In genomic region chr10:2925631-2926030, GRCh38 we compare ENCODE assay signal across 9 cellular contexts.
DNase-seq lines count a peak whose midpoint lies in the region; ATAC-seq lines count a peak whose summit lies in the region.
"Had no signal": no experiment of that assay in that cellular context is flagged by ENCODE, and none has a peak within 500 bp of the region (broad histone marks: within the 10 kb centered on the region; RNA-seq: fewer than 3 reads in every experiment).

No MANE protein-coding gene starts in this region.

- no peaks in the 10 kb centered on the region for H3K9me3 Mint-ChIP-seq in activated T-cell treated with anti-CD3 and anti-CD28 coated beads, Interleukin-2, amount 50 U/mL, for 24 hours

- peaks cover 9% of the 10 kb centered on the region for H3K4me1 Mint-ChIP-seq in activated T-cell treated with anti-CD3 and anti-CD28 coated beads, Interleukin-2, amount 50 U/mL, for 24 hours (ENCODE audit: low read depth)

- ATAC-seq in left colon (peak; percentile 26), GM19463 (IDR thresholded peaks at IDR 0.05; ENCODE audit: unreplicated experiment) (no peak), GM21423 (IDR thresholded peaks at IDR 0.05; ENCODE audit: unreplicated experiment) (no peak), GM18907 (IDR thresholded peaks at IDR 0.05; ENCODE audit: unreplicated experiment) (no peak)

- no peak overlapping the region for H3K27ac Mint-ChIP-seq in activated T-cell treated with anti-CD3 and anti-CD28 coated beads, Interleukin-2, amount 50 U/mL, for 24 hours
- H3K27ac Mint-ChIP-seq: naive B cell had no signal

- H3K27me3 Mint-ChIP-seq in activated T-cell treated with anti-CD3 and anti-CD28 coated beads, Interleukin-2, amount 50 U/mL, for 24 hours = peaks cover 78% of the 10 kb centered on the region

- intact Hi-C loops in left colon (cut with DNase I, micrococcal nuclease) = loop anchor here in 1 of 2 donors (10.0 kb wide), 1 partner anchor 119 kb away; no protein-coding TSS in a partner anchor

- H3K4me3 Mint-ChIP-seq in activated T-cell treated with anti-CD3 and anti-CD28 coated beads, Interleukin-2, amount 50 U/mL, for 24 hours = no peak overlapping the region
- H3K4me3 Mint-ChIP-seq: naive B cell had no signal

- H3K36me3 Mint-ChIP-seq in activated T-cell treated with anti-CD3 and anti-CD28 coated beads, Interleukin-2, amount 50 U/mL, for 24 hours (ENCODE audit: low read depth) = no peaks in the 10 kb centered on the region
- H3K36me3 Mint-ChIP-seq: naive B cell had no signal

- DNase-seq in Ammon's horn (ENCODE audit: low spot score) (peak; percentile 65), KG1 (lab: John Stamatoyannopoulos, UW) (peak; percentile 35), amniotic epithelial cell (ENCODE audit: low read depth) (peak; percentile 77), left colon (peak in 1 of 2 donors; percentile 49)
- no peak for DNase-seq in activated T-cell treated with anti-CD3 and anti-CD28 coated beads, Interleukin-2, amount 50 U/mL, for 24 hours
- DNase-seq: naive B cell had no signal
